Comparison of ENCODE assay signal across 1 cellular context in genomic region chr7:33873981-33874750, GRCh38.
TF ChIP-seq lines count a peak whose summit lies in the region.

No MANE protein-coding gene starts in this region.

TF ChIP-seq in SK-N-SH, 30 proteins besides CTCF, POLR2A, EP300 and RAD21 (continued from another document):
- TF ChIP-seq, protein P1, sequence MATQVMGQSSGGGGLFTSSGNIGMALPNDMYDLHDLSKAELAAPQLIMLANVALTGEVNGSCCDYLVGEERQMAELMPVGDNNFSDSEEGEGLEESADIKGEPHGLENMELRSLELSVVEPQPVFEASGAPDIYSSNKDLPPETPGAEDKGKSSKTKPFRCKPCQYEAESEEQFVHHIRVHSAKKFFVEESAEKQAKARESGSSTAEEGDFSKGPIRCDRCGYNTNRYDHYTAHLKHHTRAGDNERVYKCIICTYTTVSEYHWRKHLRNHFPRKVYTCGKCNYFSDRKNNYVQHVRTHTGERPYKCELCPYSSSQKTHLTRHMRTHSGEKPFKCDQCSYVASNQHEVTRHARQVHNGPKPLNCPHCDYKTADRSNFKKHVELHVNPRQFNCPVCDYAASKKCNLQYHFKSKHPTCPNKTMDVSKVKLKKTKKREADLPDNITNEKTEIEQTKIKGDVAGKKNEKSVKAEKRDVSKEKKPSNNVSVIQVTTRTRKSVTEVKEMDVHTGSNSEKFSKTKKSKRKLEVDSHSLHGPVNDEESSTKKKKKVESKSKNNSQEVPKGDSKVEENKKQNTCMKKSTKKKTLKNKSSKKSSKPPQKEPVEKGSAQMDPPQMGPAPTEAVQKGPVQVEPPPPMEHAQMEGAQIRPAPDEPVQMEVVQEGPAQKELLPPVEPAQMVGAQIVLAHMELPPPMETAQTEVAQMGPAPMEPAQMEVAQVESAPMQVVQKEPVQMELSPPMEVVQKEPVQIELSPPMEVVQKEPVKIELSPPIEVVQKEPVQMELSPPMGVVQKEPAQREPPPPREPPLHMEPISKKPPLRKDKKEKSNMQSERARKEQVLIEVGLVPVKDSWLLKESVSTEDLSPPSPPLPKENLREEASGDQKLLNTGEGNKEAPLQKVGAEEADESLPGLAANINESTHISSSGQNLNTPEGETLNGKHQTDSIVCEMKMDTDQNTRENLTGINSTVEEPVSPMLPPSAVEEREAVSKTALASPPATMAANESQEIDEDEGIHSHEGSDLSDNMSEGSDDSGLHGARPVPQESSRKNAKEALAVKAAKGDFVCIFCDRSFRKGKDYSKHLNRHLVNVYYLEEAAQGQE (IDR thresholded peaks at IDR 0.05; ENCODE audit: low read depth, low read length), result no peak
- TF ChIP-seq RXRA (IDR thresholded peaks at IDR 0.05; ENCODE audit: borderline replicate concordance, low read depth) (peak; percentile 56; the same call in 1 of the 2 replicates), IRF3 (IDR thresholded peaks at IDR 0.05; ENCODE audit: low read depth, low read length) (no peak), YY1 (IDR thresholded peaks at IDR 0.05; ENCODE audit: low read depth) (no peak), TEAD4 (IDR thresholded peaks at IDR 0.05; ENCODE audit: borderline replicate concordance, insufficient read depth) (0 out of 2 replicates have a peak, but pooled peaks have one; percentile 44), GATA2 (CRISPR knock-in tag; IDR thresholded peaks at IDR 0.05) (no peak), MEF2A (IDR thresholded peaks at IDR 0.05; ENCODE audit: borderline replicate concordance, low read depth) (no peak), SIN3A (IDR thresholded peaks at IDR 0.05; ENCODE audit: borderline replicate concordance, low read depth, low read length) (0 out of 2 replicates have a peak, but pooled peaks have one; percentile 17), SMC3 (IDR thresholded peaks at IDR 0.05; ENCODE audit: low read depth, low read length) (no peak), CHD2 (IDR thresholded peaks at IDR 0.05; ENCODE audit: low read length, partially characterized antibody) (no peak), TAF1 (IDR thresholded peaks at IDR 0.05; ENCODE audit: borderline replicate concordance, low read depth, low read length) (0 out of 2 replicates have a peak, but pooled peaks have one; percentile 0), EZH2phosphoT487 (IDR thresholded peaks at IDR 0.05; ENCODE audit: borderline replicate concordance, low read depth) (no peak), NRF1 (IDR thresholded peaks at IDR 0.05; ENCODE audit: low read depth, low read length) (no peak), NFIC (IDR thresholded peaks at IDR 0.05; ENCODE audit: borderline replicate concordance) (peak; percentile 53), GABPA (IDR thresholded peaks at IDR 0.05; ENCODE audit: low read depth) (no peak), RCOR1 (IDR thresholded peaks at IDR 0.05; ENCODE audit: low read length) (no peak), USF1 (IDR thresholded peaks at IDR 0.05; ENCODE audit: borderline replicate concordance, low read depth) (no peak), TCF12 (IDR thresholded peaks at IDR 0.05) (peak; percentile 77)
- TF ChIP-seq, protein P2, sequence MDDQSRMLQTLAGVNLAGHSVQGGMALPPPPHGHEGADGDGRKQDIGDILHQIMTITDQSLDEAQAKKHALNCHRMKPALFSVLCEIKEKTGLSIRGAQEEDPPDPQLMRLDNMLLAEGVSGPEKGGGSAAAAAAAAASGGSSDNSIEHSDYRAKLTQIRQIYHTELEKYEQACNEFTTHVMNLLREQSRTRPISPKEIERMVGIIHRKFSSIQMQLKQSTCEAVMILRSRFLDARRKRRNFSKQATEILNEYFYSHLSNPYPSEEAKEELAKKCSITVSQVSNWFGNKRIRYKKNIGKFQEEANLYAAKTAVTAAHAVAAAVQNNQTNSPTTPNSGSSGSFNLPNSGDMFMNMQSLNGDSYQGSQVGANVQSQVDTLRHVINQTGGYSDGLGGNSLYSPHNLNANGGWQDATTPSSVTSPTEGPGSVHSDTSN (IDR thresholded peaks at IDR 0.05), result peak; percentile 67
- TF ChIP-seq, protein P3, sequence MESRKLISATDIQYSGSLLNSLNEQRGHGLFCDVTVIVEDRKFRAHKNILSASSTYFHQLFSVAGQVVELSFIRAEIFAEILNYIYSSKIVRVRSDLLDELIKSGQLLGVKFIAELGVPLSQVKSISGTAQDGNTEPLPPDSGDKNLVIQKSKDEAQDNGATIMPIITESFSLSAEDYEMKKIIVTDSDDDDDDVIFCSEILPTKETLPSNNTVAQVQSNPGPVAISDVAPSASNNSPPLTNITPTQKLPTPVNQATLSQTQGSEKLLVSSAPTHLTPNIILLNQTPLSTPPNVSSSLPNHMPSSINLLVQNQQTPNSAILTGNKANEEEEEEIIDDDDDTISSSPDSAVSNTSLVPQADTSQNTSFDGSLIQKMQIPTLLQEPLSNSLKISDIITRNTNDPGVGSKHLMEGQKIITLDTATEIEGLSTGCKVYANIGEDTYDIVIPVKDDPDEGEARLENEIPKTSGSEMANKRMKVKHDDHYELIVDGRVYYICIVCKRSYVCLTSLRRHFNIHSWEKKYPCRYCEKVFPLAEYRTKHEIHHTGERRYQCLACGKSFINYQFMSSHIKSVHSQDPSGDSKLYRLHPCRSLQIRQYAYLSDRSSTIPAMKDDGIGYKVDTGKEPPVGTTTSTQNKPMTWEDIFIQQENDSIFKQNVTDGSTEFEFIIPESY (IDR thresholded peaks at IDR 0.05; ENCODE audit: borderline replicate concordance, low read depth), result no peak
- TF ChIP-seq, protein P4, sequence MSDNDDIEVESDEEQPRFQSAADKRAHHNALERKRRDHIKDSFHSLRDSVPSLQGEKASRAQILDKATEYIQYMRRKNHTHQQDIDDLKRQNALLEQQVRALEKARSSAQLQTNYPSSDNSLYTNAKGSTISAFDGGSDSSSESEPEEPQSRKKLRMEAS (IDR thresholded peaks at IDR 0.05; ENCODE audit: low read depth), result 0 out of 2 replicates have a peak, but pooled peaks have one; percentile 18
